In genomic region chr22:44181033-44181911, GRCh38 we compare ENCODE assay signal across 8 cellular contexts. TPM values are rescaled to one million over a fixed set of nuclear protein-coding genes. Genes with fewer than 3 reads are reported as not detected.
DNase-seq lines count a peak whose midpoint lies in the region; ATAC-seq, FAIRE-seq and TF ChIP-seq lines count a peak whose summit lies in the region.

No MANE protein-coding gene starts in this region.

- H3K79me1 ChIP-seq in mesendoderm (ENCODE audit: low read length), result no peaks in the 10 kb centered on the region

- H2AK5ac ChIP-seq in mesendoderm (ENCODE audit: low read length), result no peak overlapping the region

- H3K9me3 ChIP-seq in subcutaneous abdominal adipose tissue (ENCODE audit: control insufficient read depth in 5 of 5, low read length in 5 of 5), result no peaks in the 10 kb centered on the region

- DNase-seq in GM12891 (ENCODE audit: insufficient read length, low spot score) (peak; percentile 47), RPMI7951 (ENCODE audit: low read depth) (peak; percentile 59), activated gamma-delta T cell (lab: John Stamatoyannopoulos, UW) (peak; percentile 57), mesendoderm (no peak)

- no peak for FAIRE-seq in GM12891 (lab: Jason Lieb, UNC)

- H3K27ac ChIP-seq in mesendoderm (ENCODE audit: low read depth, low read length) (no peak overlapping the region), subcutaneous abdominal adipose tissue (ENCODE audit: low read depth, low read length) (no peak overlapping the region)

- H3K36me3 ChIP-seq in mesendoderm (ENCODE audit: control insufficient read depth, insufficient read depth, low read length) (no peaks in the 10 kb centered on the region), subcutaneous abdominal adipose tissue (ENCODE audit: control insufficient read depth in 5 of 5, insufficient read depth in 5 of 5, low read length in 5 of 5) (peaks cover 0 to 8% (median 0%) of the 10 kb centered on the region in 5 donors)

- peak overlapping the region; percentile 21 for H3K18ac ChIP-seq in mesendoderm (ENCODE audit: low read length)

- no peak for ATAC-seq in HG03378 (IDR thresholded peaks at IDR 0.05; ENCODE audit: unreplicated experiment)
- no peak for ATAC-seq in GM19324 (IDR thresholded peaks at IDR 0.05; ENCODE audit: low FRiP score, unreplicated experiment)
- no peak for ATAC-seq in HG03342 (IDR thresholded peaks at IDR 0.05; ENCODE audit: unreplicated experiment)

- no peak overlapping the region for H2BK15ac ChIP-seq in mesendoderm (replicated peaks; ENCODE audit: low read depth)

- H3K4me3 ChIP-seq in mesendoderm (ENCODE audit: low read length), result no peak overlapping the region
- H3K4me3 ChIP-seq in subcutaneous abdominal adipose tissue (ENCODE audit: low read depth in 1 of 5, low read length in 5 of 5), result peak overlapping the region in 4 of 5 donors; percentile 27 to 59 (median 42)

- H3K56ac ChIP-seq in mesendoderm (ENCODE audit: low read length), result no peak overlapping the region

- no peaks in the 10 kb centered on the region for H3K27me3 ChIP-seq in mesendoderm (ENCODE audit: insufficient read depth, low read length, poor library complexity)
- H3K27me3 ChIP-seq in subcutaneous abdominal adipose tissue (ENCODE audit: control insufficient read depth in 5 of 5, insufficient read depth in 4 of 5, low read length in 5 of 5), result peaks cover 19 to 45% (median 31%) of the 10 kb centered on the region in 5 donors

- H2BK5ac ChIP-seq in mesendoderm (ENCODE audit: low read length), result no peak overlapping the region

- H3K4me2 ChIP-seq in mesendoderm (ENCODE audit: low read length), result no peak overlapping the region

- no peak overlapping the region for H3K4ac ChIP-seq in mesendoderm (ENCODE audit: low read depth, low read length)

- WGBS in mesendoderm (ENCODE audit: extremely low coverage, insufficient coverage, low lambda C conversion rate), result no CpG with 5 or more reads among the region's 40 CpGs

- H3K79me2 ChIP-seq in mesendoderm (ENCODE audit: control insufficient read depth, insufficient read depth, low read length), result no peaks in the 10 kb centered on the region

- H2BK120ac ChIP-seq in mesendoderm (ENCODE audit: low read depth, low read length), result no peak overlapping the region

- no peak overlapping the region for H4K5ac ChIP-seq in mesendoderm (ENCODE audit: low read length)

- no peak overlapping the region for H3K9ac ChIP-seq in mesendoderm (ENCODE audit: low read length)
- peak overlapping the region in 3 of 5 donors; percentile 62 to 72 (median 68) for H3K9ac ChIP-seq in subcutaneous abdominal adipose tissue (ENCODE audit: low read length in 5 of 5)

- H3K4me1 ChIP-seq in mesendoderm (ENCODE audit: control insufficient read depth, low read depth, low read length) (no peaks in the 10 kb centered on the region), subcutaneous abdominal adipose tissue (ENCODE audit: control insufficient read depth in 5 of 5, insufficient read depth in 5 of 5, low read length in 5 of 5) (peaks cover 0 to 22% (median 0%) of the 10 kb centered on the region in 5 donors)

- peak; percentile 50; the same call in 1 of the 2 replicates for TF ChIP-seq POLR2A in GM12891 (IDR thresholded peaks at IDR 0.05; ENCODE audit: low read depth, low read length)

- no peak overlapping the region for H4K8ac ChIP-seq in mesendoderm (ENCODE audit: low read depth, low read length)

- no peak overlapping the region for H3K23ac ChIP-seq in mesendoderm (ENCODE audit: low read length)

TF ChIP-seq in GM12891, 5 proteins besides CTCF, POLR2A, EP300 and RAD21:
- TF ChIP-seq TAF1 (IDR thresholded peaks at IDR 0.05; ENCODE audit: low read depth, low read length) (0 out of 2 replicates have a peak, but pooled peaks have one; percentile 1), SPI1 (IDR thresholded peaks at IDR 0.05; ENCODE audit: low read depth, low read length) (peak; percentile 41), POU2F2 (IDR thresholded peaks at IDR 0.05; ENCODE audit: low read depth, low read length) (0 out of 2 replicates have a peak, but pooled peaks have one; percentile 28), PAX5 (IDR thresholded peaks at IDR 0.05; ENCODE audit: insufficient read depth, low read length, severe bottlenecking) (no peak), POLR2AphosphoS5 (IDR thresholded peaks at IDR 0.05; ENCODE audit: low read depth, low read length) (peak; percentile 78)

RNA-seq across cellular contexts. Expression of gene PARVG, which starts 0.5 kb away (rescaled TPM):
- polyA plus RNA-seq in GM12891 (2012; ENCODE audit: low read depth, missing spikeins), result 80.4 TPM
- total RNA-seq in RPMI7951 (2014; rRNA removed; shearing (Covaris generic)), result 0.48 and 0.78 TPM in 2 replicates
- 0.60 TPM for polyA plus RNA-seq in mesendoderm (2013, experiment 1 of 2)
- polyA plus RNA-seq in mesendoderm (2013, experiment 2 of 2), result 0.67 TPM
